ENCODE assay signal across 8 cellular contexts in the genomic region with DNA sequence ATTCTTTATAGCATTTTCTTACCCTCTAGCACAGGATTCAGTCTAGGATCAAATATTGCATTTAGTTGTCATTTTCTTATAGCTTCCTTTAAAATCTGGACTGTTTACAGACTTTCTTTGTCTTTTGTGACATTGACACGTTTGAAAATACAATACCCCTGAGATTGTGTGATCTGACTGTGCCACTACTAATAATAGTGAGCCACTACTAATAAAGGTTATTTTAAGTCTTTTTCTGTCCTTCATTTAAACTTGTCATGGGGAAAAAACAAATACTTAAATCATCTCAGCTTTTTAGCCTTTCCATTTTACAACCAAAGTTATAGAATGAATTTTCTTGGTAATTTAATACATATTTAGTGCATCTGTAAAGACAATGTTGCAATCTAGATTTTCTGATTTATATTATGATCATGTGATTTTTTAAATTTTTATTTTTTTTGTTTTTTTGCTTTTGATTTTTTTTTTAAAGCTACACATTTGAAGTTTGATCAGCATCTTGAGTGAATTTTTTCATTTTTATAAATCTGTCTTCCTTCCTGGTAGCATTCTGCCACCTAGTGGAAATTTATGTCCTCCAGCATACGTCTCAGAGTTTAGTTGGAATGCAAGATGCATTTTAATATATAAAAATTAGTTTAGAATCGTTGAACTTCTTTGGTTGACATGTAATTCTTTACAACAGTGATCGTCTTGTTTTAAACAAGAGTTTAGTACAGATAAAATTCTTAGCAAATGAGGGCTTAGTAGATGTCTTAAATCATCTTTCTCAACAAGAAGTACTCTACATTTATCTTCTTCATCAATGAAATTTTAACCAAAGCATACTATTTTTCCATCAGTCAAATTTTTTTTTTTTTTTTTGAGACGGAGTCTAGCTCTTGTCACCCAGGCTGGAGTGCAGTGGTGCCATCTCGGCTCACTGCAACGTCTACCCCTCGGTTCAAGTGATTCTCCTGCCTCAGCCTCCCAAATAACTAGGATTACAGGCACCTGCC.
DNase-seq lines count a peak whose midpoint lies in the region; ATAC-seq and TF ChIP-seq lines count a peak whose summit lies in the region.

No MANE protein-coding gene starts in this region.

- DNase-seq in AG08395 (ENCODE audit: low spot score) = peak; percentile 36
- DNase-seq in GM03348 (ENCODE audit: low spot score) = peak; percentile 58
- peak; percentile 21 to 29 for DNase-seq in NCI-H1930 (lab: John Stamatoyannopoulos, UW)
- DNase-seq in WTC11 (ENCODE audit: low spot score) = no peak
- DNase-seq in globus pallidus (ENCODE audit: low spot score) = peak; percentile 23
- no peak for DNase-seq in sigmoid colon

- ATAC-seq in WTC11 (no peak), GM21619 (IDR thresholded peaks at IDR 0.05; ENCODE audit: unreplicated experiment) (no peak), HG02623 (IDR thresholded peaks at IDR 0.05; ENCODE audit: unreplicated experiment) (no peak)

- H3K4me3 Mint-ChIP-seq in WTC11 = no peak overlapping the region

- no peaks in the 10 kb centered on the region for H3K9me3 Mint-ChIP-seq in WTC11

- H3K27ac Mint-ChIP-seq in WTC11 = no peak overlapping the region

- H3K9me3 ChIP-seq in sigmoid colon = no peaks in the 10 kb centered on the region

- peaks cover 12% of the 10 kb centered on the region for H3K4me1 Mint-ChIP-seq in WTC11

- no peaks in the 10 kb centered on the region for H3K27me3 ChIP-seq in sigmoid colon

- intact Hi-C loops in sigmoid colon (cut with DNase I) = loop anchor here (1.0 to 10.0 kb wide), 5 partner anchors 119 to 866 kb away; a partner anchor contains a TSS

- CTCF ChIA-PET in WTC11 (lab: Charles Lee) = interaction anchor here (0.6 to 2.4 kb wide), 16 partner anchors 9 to 425 kb away, joined by 3 to 21 read pairs (median 6); a partner anchor contains a TSS

- H3K4me3 ChIP-seq in sigmoid colon = no peak overlapping the region

- H3K36me3 Mint-ChIP-seq in WTC11 = peaks cover 6% of the 10 kb centered on the region; the same call in 1 of the 2 replicates

- 50 to 61% methylated on average over 8 of the region's 8 CpGs for WGBS in sigmoid colon, 2 donors

- POLR2A ChIA-PET in WTC11 (lab: Charles Lee) = interaction anchor here (0.7 kb wide), 1 partner anchor 39 kb away, joined by 4 read pairs; no protein-coding TSS in a partner anchor

- H3K27ac ChIP-seq in sigmoid colon = no peak overlapping the region

- TF ChIP-seq CTCF in WTC11 (IDR thresholded peaks at IDR 0.05) = peak; percentile 48; the same call in 1 of the 2 replicates
- peak; percentile 64 to 85 (median 66) for TF ChIP-seq CTCF in sigmoid colon (IDR thresholded peaks at IDR 0.05)

- H3K4me1 ChIP-seq in sigmoid colon = peaks cover 0 to 4% (median 0%) of the 10 kb centered on the region in 4 donors

- TF ChIP-seq POLR2A in sigmoid colon (IDR thresholded peaks at IDR 0.05) = no peak

- H3K27me3 Mint-ChIP-seq in WTC11 (ENCODE audit: low read depth) = no peaks in the 10 kb centered on the region

- no peak for TF ChIP-seq EP300 in sigmoid colon (IDR thresholded peaks at IDR 0.05)

- peaks cover 0 to 34% (median 5%) of the 10 kb centered on the region in 4 donors for H3K36me3 ChIP-seq in sigmoid colon

TF ChIP-seq in WTC11, 78 proteins besides CTCF, POLR2A, EP300 and RAD21:
- TF ChIP-seq SMAD3 (CRISPR knock-in tag; IDR thresholded peaks at IDR 0.05; ENCODE audit: borderline replicate concordance) = no peak
- TF ChIP-seq, protein P1, sequence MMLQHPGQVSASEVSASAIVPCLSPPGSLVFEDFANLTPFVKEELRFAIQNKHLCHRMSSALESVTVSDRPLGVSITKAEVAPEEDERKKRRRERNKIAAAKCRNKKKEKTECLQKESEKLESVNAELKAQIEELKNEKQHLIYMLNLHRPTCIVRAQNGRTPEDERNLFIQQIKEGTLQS (CRISPR knock-in tag; conservative IDR thresholded peaks at IDR 0.05) = no peak
- TF ChIP-seq FOXP1 (CRISPR knock-in tag; IDR thresholded peaks at IDR 0.05; ENCODE audit: borderline replicate concordance) = no peak
- no peak for TF ChIP-seq NFYB (CRISPR knock-in tag; conservative IDR thresholded peaks at IDR 0.05; ENCODE audit: low read depth)
- TF ChIP-seq MXD4 (CRISPR knock-in tag; IDR thresholded peaks at IDR 0.05; ENCODE audit: borderline replicate concordance) = no peak
- TF ChIP-seq, protein P2, sequence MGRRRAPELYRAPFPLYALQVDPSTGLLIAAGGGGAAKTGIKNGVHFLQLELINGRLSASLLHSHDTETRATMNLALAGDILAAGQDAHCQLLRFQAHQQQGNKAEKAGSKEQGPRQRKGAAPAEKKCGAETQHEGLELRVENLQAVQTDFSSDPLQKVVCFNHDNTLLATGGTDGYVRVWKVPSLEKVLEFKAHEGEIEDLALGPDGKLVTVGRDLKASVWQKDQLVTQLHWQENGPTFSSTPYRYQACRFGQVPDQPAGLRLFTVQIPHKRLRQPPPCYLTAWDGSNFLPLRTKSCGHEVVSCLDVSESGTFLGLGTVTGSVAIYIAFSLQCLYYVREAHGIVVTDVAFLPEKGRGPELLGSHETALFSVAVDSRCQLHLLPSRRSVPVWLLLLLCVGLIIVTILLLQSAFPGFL (CRISPR knock-in tag; IDR thresholded peaks at IDR 0.05; ENCODE audit: borderline replicate concordance) = no peak
- TF ChIP-seq, protein P3, sequence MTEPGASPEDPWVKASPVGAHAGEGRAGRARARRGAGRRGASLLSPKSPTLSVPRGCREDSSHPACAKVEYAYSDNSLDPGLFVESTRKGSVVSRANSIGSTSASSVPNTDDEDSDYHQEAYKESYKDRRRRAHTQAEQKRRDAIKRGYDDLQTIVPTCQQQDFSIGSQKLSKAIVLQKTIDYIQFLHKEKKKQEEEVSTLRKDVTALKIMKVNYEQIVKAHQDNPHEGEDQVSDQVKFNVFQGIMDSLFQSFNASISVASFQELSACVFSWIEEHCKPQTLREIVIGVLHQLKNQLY (CRISPR knock-in tag; IDR thresholded peaks at IDR 0.05) = no peak
- TF ChIP-seq ZBTB21 (CRISPR knock-in tag; IDR thresholded peaks at IDR 0.05; ENCODE audit: borderline replicate concordance) = no peak
- TF ChIP-seq ZNF219 (CRISPR knock-in tag; IDR thresholded peaks at IDR 0.05; ENCODE audit: borderline replicate concordance) = no peak

Comparison
In these comparisons a context has a peak if more than half of its experiments do, and no peak if none do; other contexts are left out.
1. DNase-seq: peak in AG08395 (single experiment), GM03348 (single experiment), NCI-H1930 (2 of 2) and globus pallidus (single experiment); none in WTC11 (single experiment) and sigmoid colon (single experiment).